Comparison of ENCODE assay signal across 15 cellular contexts in the genomic region with DNA sequence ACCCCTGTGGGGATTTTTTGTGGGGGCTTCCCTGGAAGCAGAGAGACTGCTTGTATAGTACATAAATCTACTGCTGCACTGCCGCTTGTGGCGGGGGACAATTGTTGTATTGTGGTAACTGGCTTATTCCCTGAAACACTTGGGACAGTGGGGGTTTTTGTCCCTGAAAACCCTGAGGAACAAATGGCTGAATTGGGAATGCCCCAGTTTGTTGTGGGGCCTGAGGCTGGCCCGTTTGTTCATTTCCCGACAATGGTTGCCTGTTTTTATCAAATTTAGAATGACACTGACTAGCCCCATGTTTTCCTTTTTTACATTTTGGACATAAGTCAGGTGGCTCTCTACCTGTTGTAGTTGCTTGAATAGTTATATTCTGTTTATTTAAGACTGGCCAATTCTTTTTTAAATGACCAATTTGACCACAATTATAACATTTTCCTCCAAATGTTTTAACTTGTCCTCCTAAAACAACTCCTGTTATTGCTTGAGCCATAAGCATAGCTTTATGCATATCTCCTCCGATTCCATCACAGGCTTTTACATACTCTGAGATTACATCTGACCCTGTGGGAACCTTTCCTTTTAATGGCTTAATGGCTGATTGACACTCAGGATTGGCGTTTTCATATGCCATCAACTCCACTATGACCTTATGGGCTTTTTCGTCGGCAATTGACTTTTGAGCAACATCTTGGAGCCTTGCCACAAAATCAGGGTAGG. TPM values are rescaled to one million over a fixed set of nuclear protein-coding genes. Genes with fewer than 3 reads are reported as not detected.
DNase-seq lines count a peak whose midpoint lies in the region; TF ChIP-seq lines count a peak whose summit lies in the region.
"Not testable (repeated sequence)": the region's sequence is repeated elsewhere in the genome, so short reads cannot be mapped to it uniquely, and the experiment has no call there.
"Had no signal": no experiment of that assay in that cellular context is flagged by ENCODE, and none has a peak within 500 bp of the region (broad histone marks: within the 10 kb centered on the region; RNA-seq: fewer than 3 reads in every experiment).

No MANE protein-coding gene starts in this region.

- WGBS in H9 (ENCODE audit: extremely low coverage, insufficient read length, low lambda C conversion rate) = no CpG with 5 or more reads among the region's 8 CpGs

- H3K9me3 ChIP-seq in ES-I3 (ENCODE audit: control insufficient read depth, insufficient read depth, low read length); H9 (ENCODE audit: control insufficient read depth, low read depth, low read length); HUES6 (ENCODE audit: control insufficient read depth, insufficient read depth, low read depth, low read length); iPS-15b (ENCODE audit: control insufficient read depth, insufficient read depth, low read length): not testable (repeated sequence)
- H3K9me3 ChIP-seq in iPS-20b (ENCODE audit: insufficient read depth, low read depth, low read length) = peaks cover 15% of the 10 kb centered on the region

- peaks cover 37 to 74% (median 44%) of the 10 kb centered on the region in 3 experiments for H3K36me3 Mint-ChIP-seq in H9 (ENCODE audit: insufficient read depth in 1 of 3, low read depth in 3 of 3)

- H3K36me3 ChIP-seq in ES-I3 (ENCODE audit: insufficient read depth, low read length); iPS-15b (ENCODE audit: control insufficient read depth, insufficient read depth, low read length): not testable (repeated sequence)
- H3K36me3 ChIP-seq in HUES6 (ENCODE audit: control insufficient read depth, insufficient read depth, low read length) (peaks cover 17% of the 10 kb centered on the region), iPS-20b (ENCODE audit: insufficient read depth, low read depth, low read length) (peaks cover 17% of the 10 kb centered on the region)

- H4K20me1 ChIP-seq in H9 (ENCODE audit: control insufficient read depth, insufficient read depth, insufficient read length) = not testable (repeated sequence)

- not testable (repeated sequence) for H2BK20ac ChIP-seq in H9 (ENCODE audit: low read depth, low read length, poor library complexity, severe bottlenecking)

- not testable (repeated sequence) for H2AFZ ChIP-seq in H9 (ENCODE audit: low read length)

- not testable (repeated sequence) for H2AK5ac ChIP-seq in H9 (ENCODE audit: insufficient read length, low read length)

- H3K18ac ChIP-seq in H9 (ENCODE audit: insufficient read length, low read depth, low read length) = not testable (repeated sequence)

- H3K27ac ChIP-seq in H9 (ENCODE audit: insufficient read length, low read depth, low read length); iPS-20b (ENCODE audit: low read length): not testable (repeated sequence)
- H3K27ac ChIP-seq in HUES6 (ENCODE audit: low read depth, low read length) (peak overlapping the region; percentile 6; the same call in 1 of the 2 replicates), angular gyrus (ENCODE audit: low read depth, low read length) (peak overlapping the region; percentile 55), temporal lobe (ENCODE audit: low read depth, low read length) (peak overlapping the region; percentile 69)

- TF ChIP-seq CTCF in H9 (conservative IDR thresholded peaks at IDR 0.05) = not testable (repeated sequence)

- not testable (repeated sequence) for H3K56ac ChIP-seq in H9 (ENCODE audit: insufficient read length, low read depth, low read length)

- peaks cover 26 to 32% of the 10 kb centered on the region in 2 experiments for H3K9me3 Mint-ChIP-seq in H9

- H3K4me1 ChIP-seq in ES-I3 (ENCODE audit: insufficient read depth, low read length) (peaks cover 21% of the 10 kb centered on the region), iPS-20b (ENCODE audit: insufficient read depth, low read length) (peaks cover 13% of the 10 kb centered on the region)
- H3K4me1 ChIP-seq in H9 (ENCODE audit: insufficient read depth, low read length); HUES6 (ENCODE audit: control insufficient read depth, insufficient read depth, low read length); iPS-15b (ENCODE audit: control insufficient read depth, insufficient read depth, low read length): not testable (repeated sequence)

- not testable (repeated sequence) for H3K79me1 ChIP-seq in H9 (ENCODE audit: insufficient read depth, low read depth, low read length, poor library complexity, severe bottlenecking)

- H3K4me1 Mint-ChIP-seq in H9 = peaks cover 55 to 71% of the 10 kb centered on the region in 2 experiments

- H3K4me3 ChIP-seq in HUES6 (ENCODE audit: low read depth, low read length) (peak overlapping the region; percentile 58), iPS-15b (ENCODE audit: low read depth, low read length) (peak overlapping the region; percentile 50), iPS-20b (ENCODE audit: low read length) (peak overlapping the region; percentile 51; the same call in 1 of the 2 replicates)

- not testable (repeated sequence) for H3T11ph ChIP-seq in H9 (ENCODE audit: low read length)

- not testable (repeated sequence) for H3K79me2 ChIP-seq in H9 (ENCODE audit: insufficient read depth, low read length)

- H3K9ac ChIP-seq in ES-I3 (ENCODE audit: low read depth, low read length) (peak overlapping the region; percentile 37), HUES6 (ENCODE audit: low read length) (peak overlapping the region; percentile 95), iPS-15b (ENCODE audit: low read depth, low read length) (peak overlapping the region; percentile 41), iPS-20b (ENCODE audit: low read depth, low read length) (peak overlapping the region; percentile 37; the same call in 1 of the 2 replicates)
- H3K9ac ChIP-seq in H9 (ENCODE audit: extremely low read depth, insufficient read length, low read length) = not testable (repeated sequence)

- H3K27me3 Mint-ChIP-seq in H9 (ENCODE audit: low read depth) = not testable (repeated sequence)

- H3K27ac Mint-ChIP-seq in H9 = peak overlapping the region in 2 of 3 experiments; percentile 62 to 98; a peak in 4 of 7 replicates

- H2BK15ac ChIP-seq in H9 (ENCODE audit: low read depth, low read length) = not testable (repeated sequence)

- not testable (repeated sequence) for H2BK5ac ChIP-seq in H9 (ENCODE audit: insufficient read length, low read length)

- H4K91ac ChIP-seq in H9 (ENCODE audit: insufficient read length, low read depth, low read length) = not testable (repeated sequence)

- H2BK12ac ChIP-seq in H9 (ENCODE audit: insufficient read length, low read depth, low read length) = not testable (repeated sequence)

- not testable (repeated sequence) for H3K27me3 ChIP-seq in H9 (ENCODE audit: insufficient read depth, low read length); HUES6 (ENCODE audit: control insufficient read depth, insufficient read depth, low read length); iPS-15b (ENCODE audit: control insufficient read depth, insufficient read depth, low read length); iPS-20b (ENCODE audit: insufficient read depth, low read length)

- H3K4me3 Mint-ChIP-seq in H9 = peak overlapping the region in 1 of 2 experiments; percentile 98; a peak in 2 of 5 replicates

- H3K23ac ChIP-seq in H9 (ENCODE audit: insufficient read length, low read depth, low read length) = not testable (repeated sequence)

- not testable (repeated sequence) for H3K23me2 ChIP-seq in H9 (ENCODE audit: insufficient read length, low read depth, low read length, poor library complexity, severe bottlenecking)

- H3K4me2 ChIP-seq in H9 (ENCODE audit: insufficient read depth, insufficient read length, low read length) = not testable (repeated sequence)

- DNase-seq in H9 = not testable (repeated sequence)
- peak; percentile 57 for DNase-seq in pons (ENCODE audit: low spot score)

- not testable (repeated sequence) for H4K8ac ChIP-seq in H9 (replicated peaks; ENCODE audit: insufficient read length, low read depth, low read length)

- H2BK120ac ChIP-seq in H9 (ENCODE audit: low read depth, low read length, poor library complexity, severe bottlenecking) = not testable (repeated sequence)

- H4K5ac ChIP-seq in H9 (ENCODE audit: insufficient read length, low read depth, low read length) = not testable (repeated sequence)

- H3K14ac ChIP-seq in H9 (ENCODE audit: insufficient read depth, low read length) = not testable (repeated sequence)

- not testable (repeated sequence) for H3K4ac ChIP-seq in H9 (ENCODE audit: low read depth, low read length)

RNA-seq across cellular contexts. Expression of gene TREH, which starts 47.7 kb away (rescaled TPM):
- total RNA-seq in H9 (2021) (not detected in 2 replicates), temporal lobe (not detected)
- total RNA-seq: B cell; Caco-2; CD4-positive, CD25-positive, alpha-beta regulatory T cell; CD8-positive, alpha-beta T cell; GM12878; GM23248; H4 had no signal
